In the genomic region with DNA sequence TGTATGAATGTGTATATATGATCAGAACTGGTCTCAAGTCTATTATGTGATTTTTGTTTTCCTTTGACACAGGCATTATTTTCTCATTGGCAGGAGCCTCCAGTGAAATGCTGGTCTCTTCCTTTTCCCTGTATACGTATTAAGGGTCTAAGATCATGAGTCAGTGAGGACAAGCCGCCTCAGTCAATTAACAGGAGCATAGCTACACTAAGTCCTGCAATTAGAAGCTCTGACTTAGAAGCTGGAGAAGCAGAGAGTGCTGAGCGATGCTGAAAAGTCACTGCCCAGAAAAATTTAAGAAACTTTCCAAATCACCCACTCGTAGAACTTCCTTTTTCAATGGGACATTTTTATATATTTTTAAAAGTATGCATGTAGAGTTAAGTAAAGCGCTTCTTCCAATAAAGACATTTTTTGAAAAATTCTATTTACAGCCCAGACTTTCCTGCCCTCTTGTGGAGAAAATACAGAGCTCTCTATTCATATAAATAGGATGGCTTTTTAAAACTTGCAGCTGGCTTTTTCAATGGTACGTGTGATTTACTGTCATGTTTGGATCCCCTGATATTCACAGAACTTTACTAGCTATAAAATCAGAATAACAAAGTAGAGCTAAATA, we compare ENCODE assay signal across 2 cellular contexts.
A peak's percentile ranks its signal among the peaks of the same experiment; 100 is the strongest.
TF ChIP-seq lines count a peak whose summit lies in the region.

No MANE protein-coding gene starts in this region.

TF ChIP-seq in IMR-90, 13 proteins besides CTCF, POLR2A, EP300 and RAD21:
- 0 out of 2 replicates have a peak, but pooled peaks have one; percentile 8 for TF ChIP-seq SMC3 (IDR thresholded peaks at IDR 0.05; ENCODE audit: low read depth, low read length)
- no peak for TF ChIP-seq CHD1 (IDR thresholded peaks at IDR 0.05; ENCODE audit: low read depth, low read length)
TF ChIP-seq in IMR-90: peak in this region for 1.

TF ChIP-seq in WTC11, 78 proteins besides CTCF, POLR2A, EP300 and RAD21:
- TF ChIP-seq, protein P1, sequence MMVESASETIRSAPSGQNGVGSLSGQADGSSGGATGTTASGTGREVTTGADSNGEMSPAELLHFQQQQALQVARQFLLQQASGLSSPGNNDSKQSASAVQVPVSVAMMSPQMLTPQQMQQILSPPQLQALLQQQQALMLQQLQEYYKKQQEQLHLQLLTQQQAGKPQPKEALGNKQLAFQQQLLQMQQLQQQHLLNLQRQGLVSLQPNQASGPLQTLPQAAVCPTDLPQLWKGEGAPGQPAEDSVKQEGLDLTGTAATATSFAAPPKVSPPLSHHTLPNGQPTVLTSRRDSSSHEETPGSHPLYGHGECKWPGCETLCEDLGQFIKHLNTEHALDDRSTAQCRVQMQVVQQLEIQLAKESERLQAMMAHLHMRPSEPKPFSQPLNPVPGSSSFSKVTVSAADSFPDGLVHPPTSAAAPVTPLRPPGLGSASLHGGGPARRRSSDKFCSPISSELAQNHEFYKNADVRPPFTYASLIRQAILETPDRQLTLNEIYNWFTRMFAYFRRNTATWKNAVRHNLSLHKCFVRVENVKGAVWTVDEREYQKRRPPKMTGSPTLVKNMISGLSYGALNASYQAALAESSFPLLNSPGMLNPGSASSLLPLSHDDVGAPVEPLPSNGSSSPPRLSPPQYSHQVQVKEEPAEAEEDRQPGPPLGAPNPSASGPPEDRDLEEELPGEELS (CRISPR knock-in tag; IDR thresholded peaks at IDR 0.05), result no peak
- TF ChIP-seq GRHL2 (CRISPR knock-in tag; IDR thresholded peaks at IDR 0.05; ENCODE audit: insufficient replicate concordance, severe bottlenecking) (no peak), SMAD4 (CRISPR knock-in tag; IDR thresholded peaks at IDR 0.05) (no peak), FOXJ3 (CRISPR knock-in tag; IDR thresholded peaks at IDR 0.05; ENCODE audit: borderline replicate concordance) (no peak), ZNF121 (CRISPR knock-in tag; IDR thresholded peaks at IDR 0.05) (no peak), NFYB (CRISPR knock-in tag; conservative IDR thresholded peaks at IDR 0.05; ENCODE audit: low read depth) (no peak), ZNF396 (CRISPR knock-in tag; IDR thresholded peaks at IDR 0.05; ENCODE audit: borderline replicate concordance) (no peak), MXD4 (CRISPR knock-in tag; IDR thresholded peaks at IDR 0.05; ENCODE audit: borderline replicate concordance) (no peak), PRRX2 (CRISPR knock-in tag; IDR thresholded peaks at IDR 0.05) (no peak), GABPB1 (CRISPR knock-in tag; IDR thresholded peaks at IDR 0.05) (no peak)
- TF ChIP-seq, protein P2, sequence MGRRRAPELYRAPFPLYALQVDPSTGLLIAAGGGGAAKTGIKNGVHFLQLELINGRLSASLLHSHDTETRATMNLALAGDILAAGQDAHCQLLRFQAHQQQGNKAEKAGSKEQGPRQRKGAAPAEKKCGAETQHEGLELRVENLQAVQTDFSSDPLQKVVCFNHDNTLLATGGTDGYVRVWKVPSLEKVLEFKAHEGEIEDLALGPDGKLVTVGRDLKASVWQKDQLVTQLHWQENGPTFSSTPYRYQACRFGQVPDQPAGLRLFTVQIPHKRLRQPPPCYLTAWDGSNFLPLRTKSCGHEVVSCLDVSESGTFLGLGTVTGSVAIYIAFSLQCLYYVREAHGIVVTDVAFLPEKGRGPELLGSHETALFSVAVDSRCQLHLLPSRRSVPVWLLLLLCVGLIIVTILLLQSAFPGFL (CRISPR knock-in tag; IDR thresholded peaks at IDR 0.05; ENCODE audit: borderline replicate concordance), result no peak
- TF ChIP-seq, protein P3, sequence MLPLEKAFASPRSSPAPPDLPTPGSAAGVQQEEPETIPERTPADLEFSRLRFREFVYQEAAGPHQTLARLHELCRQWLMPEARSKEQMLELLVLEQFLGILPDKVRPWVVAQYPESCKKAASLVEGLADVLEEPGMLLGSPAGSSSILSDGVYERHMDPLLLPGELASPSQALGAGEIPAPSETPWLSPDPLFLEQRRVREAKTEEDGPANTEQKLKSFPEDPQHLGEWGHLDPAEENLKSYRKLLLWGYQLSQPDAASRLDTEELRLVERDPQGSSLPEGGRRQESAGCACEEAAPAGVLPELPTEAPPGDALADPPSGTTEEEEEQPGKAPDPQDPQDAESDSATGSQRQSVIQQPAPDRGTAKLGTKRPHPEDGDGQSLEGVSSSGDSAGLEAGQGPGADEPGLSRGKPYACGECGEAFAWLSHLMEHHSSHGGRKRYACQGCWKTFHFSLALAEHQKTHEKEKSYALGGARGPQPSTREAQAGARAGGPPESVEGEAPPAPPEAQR (CRISPR knock-in tag; IDR thresholded peaks at IDR 0.05), result no peak
TF ChIP-seq in WTC11: peak in this region for 0.
